ENCODE assay signal across 10 cellular contexts in genomic region chr7:7972927-7973594, GRCh38. TPM values are rescaled to one million over a fixed set of nuclear protein-coding genes. Genes with fewer than 3 reads are reported as not detected.
DNase-seq lines count a peak whose midpoint lies in the region; ATAC-seq and TF ChIP-seq lines count a peak whose summit lies in the region.
"Had no signal": no experiment of that assay in that cellular context is flagged by ENCODE, and none has a peak within 500 bp of the region (broad histone marks: within the 10 kb centered on the region; RNA-seq: fewer than 3 reads in every experiment).

No MANE protein-coding gene starts in this region.

- H3K36me3 ChIP-seq in thymus (ENCODE audit: control insufficient read depth, insufficient read depth) (no peaks in the 10 kb centered on the region), WERI-Rb-1 (no peaks in the 10 kb centered on the region)
- no peaks in the 10 kb centered on the region for H3K36me3 ChIP-seq in effector memory CD4-positive, alpha-beta T cell (ENCODE audit: control insufficient read depth, insufficient read depth, low read length)
- H3K36me3 ChIP-seq: MG63 had no signal

- TF ChIP-seq CTCF in glutamatergic neuron (IDR thresholded peaks at IDR 0.05; ENCODE audit: partially characterized antibody, unreplicated experiment) (no peak), WERI-Rb-1 (IDR thresholded peaks at IDR 0.05; ENCODE audit: low read depth, low read length) (no peak)

- H3K27ac ChIP-seq in thymus (ENCODE audit: low read depth) (no peak overlapping the region), WERI-Rb-1 (no peak overlapping the region)
- H3K27ac ChIP-seq in effector memory CD4-positive, alpha-beta T cell (ENCODE audit: insufficient read depth, low read length, poor library complexity, severe bottlenecking), result no peak overlapping the region
- H3K27ac ChIP-seq: C4-2B had no signal

- 82% methylated on average over 2 of the region's 2 CpGs for WGBS in thymus

- H3K4me1 Mint-ChIP-seq in activated naive CD4-positive, alpha-beta T cell treated with anti-CD3 and anti-CD28 coated beads, Interleukin-2, amount 10 ng/mL, durations not matched to agents 7 days and 5 days, result peaks cover 29% of the 10 kb centered on the region
- H3K4me1 Mint-ChIP-seq in glutamatergic neuron (ENCODE audit: low read depth, unreplicated experiment), result no peaks in the 10 kb centered on the region

- no peak for ATAC-seq in activated naive CD4-positive, alpha-beta T cell treated with anti-CD3 and anti-CD28 coated beads, Interleukin-2, amount 50 U/mL, for 72 hours
- ATAC-seq in GM19324 (IDR thresholded peaks at IDR 0.05; ENCODE audit: low FRiP score, unreplicated experiment), result no peak

- peaks cover 8% of the 10 kb centered on the region for H3K4me1 ChIP-seq in thymus (ENCODE audit: control insufficient read depth, insufficient read depth, low read length)
- H3K4me1 ChIP-seq in effector memory CD4-positive, alpha-beta T cell (ENCODE audit: control insufficient read depth, insufficient read depth, low read length, poor library complexity, severe bottlenecking), result no peaks in the 10 kb centered on the region

- no peaks in the 10 kb centered on the region for H3K9me3 Mint-ChIP-seq in activated naive CD4-positive, alpha-beta T cell treated with anti-CD3 and anti-CD28 coated beads, Interleukin-2, amount 10 ng/mL, durations not matched to agents 7 days and 5 days
- H3K9me3 Mint-ChIP-seq in activated naive CD4-positive, alpha-beta T cell treated with anti-CD3 and anti-CD28 coated beads, Interleukin-2, amount 50 U/mL, for 72 hours, result no peaks in the 10 kb centered on the region
- H3K9me3 Mint-ChIP-seq in glutamatergic neuron (ENCODE audit: unreplicated experiment), result peaks cover 1% of the 10 kb centered on the region

- H3K9me3 ChIP-seq in thymus (ENCODE audit: control insufficient read depth), result no peaks in the 10 kb centered on the region
- no peaks in the 10 kb centered on the region for H3K9me3 ChIP-seq in effector memory CD4-positive, alpha-beta T cell (ENCODE audit: control insufficient read depth, low read length)
- no peaks in the 10 kb centered on the region for H3K9me3 ChIP-seq in WERI-Rb-1 (ENCODE audit: severe bottlenecking)
- H3K9me3 ChIP-seq: MG63 had no signal

- no peak for DNase-seq in activated naive CD4-positive, alpha-beta T cell treated with anti-CD3 and anti-CD28 coated beads, Interleukin-2, amount 10 ng/mL, durations not matched to agents 7 days and 5 days
- DNase-seq in activated naive CD4-positive, alpha-beta T cell treated with anti-CD3 and anti-CD28 coated beads, Interleukin-2, amount 50 U/mL, for 72 hours (ENCODE audit: low spot score in 2 of 2), result no peak
- DNase-seq in OCI-M1 (lab: John Stamatoyannopoulos, UW) (peak; percentile 30), glutamatergic neuron (no peak), WERI-Rb-1 (no peak)
- no peak for DNase-seq in effector memory CD4-positive, alpha-beta T cell
- DNase-seq: MG63 had no signal

- CTCF ChIA-PET in activated naive CD4-positive, alpha-beta T cell treated with anti-CD3 and anti-CD28 coated beads, Interleukin-2, amount 10 ng/mL, durations not matched to agents 7 days and 5 days (lab: Charles Lee), result interaction anchor here (0.8 to 2.4 kb wide), 5 partner anchors 63 to 292 kb away, joined by 3 to 7 read pairs (median 5); no protein-coding TSS in a partner anchor

- peak overlapping the region; percentile 34 for H3K4me3 Mint-ChIP-seq in activated naive CD4-positive, alpha-beta T cell treated with anti-CD3 and anti-CD28 coated beads, Interleukin-2, amount 10 ng/mL, durations not matched to agents 7 days and 5 days
- H3K4me3 Mint-ChIP-seq in glutamatergic neuron (ENCODE audit: unreplicated experiment), result peak overlapping the region; percentile 65

- H3K36me3 Mint-ChIP-seq in activated naive CD4-positive, alpha-beta T cell treated with anti-CD3 and anti-CD28 coated beads, Interleukin-2, amount 10 ng/mL, durations not matched to agents 7 days and 5 days, result peaks cover 3% of the 10 kb centered on the region
- H3K36me3 Mint-ChIP-seq in activated naive CD4-positive, alpha-beta T cell treated with anti-CD3 and anti-CD28 coated beads, Interleukin-2, amount 50 U/mL, for 72 hours, result no peaks in the 10 kb centered on the region
- H3K36me3 Mint-ChIP-seq in glutamatergic neuron (ENCODE audit: unreplicated experiment), result no peaks in the 10 kb centered on the region

- H3K27me3 Mint-ChIP-seq in activated naive CD4-positive, alpha-beta T cell treated with anti-CD3 and anti-CD28 coated beads, Interleukin-2, amount 10 ng/mL, durations not matched to agents 7 days and 5 days, result no peaks in the 10 kb centered on the region
- H3K27me3 Mint-ChIP-seq in glutamatergic neuron (ENCODE audit: unreplicated experiment), result peaks cover 3% of the 10 kb centered on the region

- H3K27me3 ChIP-seq in thymus (ENCODE audit: control insufficient read depth, insufficient read depth) (no peaks in the 10 kb centered on the region), WERI-Rb-1 (ENCODE audit: insufficient read depth, low read depth, severe bottlenecking) (no peaks in the 10 kb centered on the region)
- H3K27me3 ChIP-seq in effector memory CD4-positive, alpha-beta T cell (replicated peaks; ENCODE audit: control insufficient read depth, insufficient read depth, low read length, poor library complexity, severe bottlenecking), result no peaks in the 10 kb centered on the region
- H3K27me3 ChIP-seq: MG63 had no signal

- H3K4me3 ChIP-seq in thymus (ENCODE audit: low read length) (peak overlapping the region; percentile 29), WERI-Rb-1 (ENCODE audit: low read depth, low read length) (no peak overlapping the region)
- H3K4me3 ChIP-seq in effector memory CD4-positive, alpha-beta T cell (ENCODE audit: insufficient read depth, low read depth, low read length, poor library complexity, severe bottlenecking), result no peak overlapping the region
- H3K4me3 ChIP-seq: MG63 had no signal

- H3K27ac Mint-ChIP-seq in activated naive CD4-positive, alpha-beta T cell treated with anti-CD3 and anti-CD28 coated beads, Interleukin-2, amount 10 ng/mL, durations not matched to agents 7 days and 5 days, result no peak overlapping the region
- peak overlapping the region in 1 of 2 donors; percentile 30 for H3K27ac Mint-ChIP-seq in activated naive CD4-positive, alpha-beta T cell treated with anti-CD3 and anti-CD28 coated beads, Interleukin-2, amount 50 U/mL, for 72 hours
- H3K27ac Mint-ChIP-seq in glutamatergic neuron (ENCODE audit: unreplicated experiment), result no peak overlapping the region

RNA-seq across cellular contexts. Expression of gene GLCCI1, which starts 4.5 kb away (rescaled TPM):
- 10 to 100 TPM; 16.7 to 20.9 TPM for total RNA-seq in activated naive CD4-positive, alpha-beta T cell treated with anti-CD3 and anti-CD28 coated beads, Interleukin-2, amount 50 U/mL, for 72 hours
- 30.7 TPM for total RNA-seq in glutamatergic neuron (ENCODE audit: unreplicated experiment)
- polyA plus RNA-seq in thymus, result 29.0 TPM
